ENCODE assay signal across 16 cellular contexts in genomic region chrX:2584216-2584615, GRCh38.
DNase-seq lines count a peak whose midpoint lies in the region; ATAC-seq and TF ChIP-seq lines count a peak whose summit lies in the region.
"Had no signal": no experiment of that assay in that cellular context is flagged by ENCODE, and none has a peak within 500 bp of the region (broad histone marks: within the 10 kb centered on the region; RNA-seq: fewer than 3 reads in every experiment).

No MANE protein-coding gene starts in this region.

- TF ChIP-seq CTCF in nephron progenitor cell (IDR thresholded peaks at IDR 0.05), result no peak
- no peak for TF ChIP-seq CTCF in omental fat pad (IDR thresholded peaks at IDR 0.05)
- no peak for TF ChIP-seq CTCF in osteocyte (IDR thresholded peaks at IDR 0.05)

- H3K4me1 Mint-ChIP-seq in nephron progenitor cell (peaks cover 24% of the 10 kb centered on the region), osteocyte (ENCODE audit: unreplicated experiment) (peaks cover 23% of the 10 kb centered on the region)

- no peak for ATAC-seq in omental fat pad (ENCODE audit: low FRiP score)
- ATAC-seq: T-helper 17 cell had no signal

- no peaks in the 10 kb centered on the region for H3K9me3 ChIP-seq in ectodermal cell (ENCODE audit: control insufficient read depth, low read length)
- H3K9me3 ChIP-seq: Caco-2, lower lobe of right lung had no signal

- H3K27ac Mint-ChIP-seq in nephron progenitor cell (no peak overlapping the region), osteocyte (ENCODE audit: unreplicated experiment) (no peak overlapping the region)
- H3K27ac Mint-ChIP-seq: T-helper 17 cell had no signal

- peak overlapping the region; percentile 46 for H3K4me3 ChIP-seq in ectodermal cell (ENCODE audit: insufficient read depth, low read depth, low read length)
- H3K4me3 ChIP-seq: lower lobe of right lung had no signal

- DNase-seq in stimulated activated CD4-positive, alpha-beta T cell treated with anti-CD3 and anti-CD28 coated beads, Interleukin-4, amount 100 ng/mL, for 1 hour, result peak; percentile 7
- no peak for DNase-seq in stimulated activated CD4-positive, alpha-beta T cell treated with anti-CD3 and anti-CD28 coated beads, Interleukin-4, amount 100 ng/mL, for 24 hours
- peak; percentile 66 for DNase-seq in nephron progenitor cell
- DNase-seq in omental fat pad (ENCODE audit: low spot score), result no peak
- DNase-seq in NCI-H2171 treated with DMSO at 0.1 percent for 48 hours (lab: John Stamatoyannopoulos, UW), result no peak
- no peak for DNase-seq in osteocyte (ENCODE audit: extremely low spot score, unreplicated experiment)
- no peak for DNase-seq in OCI-M2 (lab: John Stamatoyannopoulos, UW; ENCODE audit: unreplicated experiment)
- DNase-seq: activated CD4-positive, CD25-positive, alpha-beta regulatory T cell; activated gamma-delta T cell; Caco-2; lower lobe of right lung; NCI-H2081; NCI-H524; SIG-M5; T-helper 17 cell had no signal

- peaks cover 18% of the 10 kb centered on the region for H3K4me1 ChIP-seq in ectodermal cell (ENCODE audit: control insufficient read depth, insufficient read depth, low read length)
- H3K4me1 ChIP-seq: lower lobe of right lung had no signal

- WGBS in ectodermal cell, 2 experiments, result 1% methylated on average over 55 of the region's 55 CpGs

- H3K27me3 Mint-ChIP-seq in nephron progenitor cell (ENCODE audit: low read depth, poor library complexity) (peaks cover 81% of the 10 kb centered on the region), osteocyte (ENCODE audit: unreplicated experiment) (peaks cover 31% of the 10 kb centered on the region)

- H3K9me3 Mint-ChIP-seq in nephron progenitor cell (peaks cover 3% of the 10 kb centered on the region), osteocyte (ENCODE audit: unreplicated experiment) (no peaks in the 10 kb centered on the region)

- H3K36me3 ChIP-seq in ectodermal cell (ENCODE audit: control insufficient read depth, insufficient read depth, low read length), result no peaks in the 10 kb centered on the region
- H3K36me3 ChIP-seq: lower lobe of right lung had no signal

- H3K27me3 ChIP-seq in ectodermal cell (ENCODE audit: control insufficient read depth, insufficient read depth, low read length, poor library complexity, severe bottlenecking), result peaks cover 54% of the 10 kb centered on the region

- H3K4me3 Mint-ChIP-seq in nephron progenitor cell (peak overlapping the region; percentile 81), osteocyte (ENCODE audit: unreplicated experiment) (no peak overlapping the region)

- H3K27ac ChIP-seq in ectodermal cell (ENCODE audit: insufficient read depth, low read depth, low read length, poor library complexity, severe bottlenecking), result no peak overlapping the region
- H3K27ac ChIP-seq: lower lobe of right lung had no signal

- H3K36me3 Mint-ChIP-seq in nephron progenitor cell (ENCODE audit: low read depth) (peaks cover 4% of the 10 kb centered on the region), osteocyte (ENCODE audit: unreplicated experiment) (peaks cover 8% of the 10 kb centered on the region)

Comparison
In these comparisons a context has a peak if more than half of its experiments do, and no peak if none do; other contexts are left out.
1. DNase-seq: peak in stimulated activated CD4-positive, alpha-beta T cell treated with anti-CD3 and anti-CD28 coated beads, Interleukin-4, amount 100 ng/mL, for 1 hour (single experiment) and nephron progenitor cell (single experiment); none in stimulated activated CD4-positive, alpha-beta T cell treated with anti-CD3 and anti-CD28 coated beads, Interleukin-4, amount 100 ng/mL, for 24 hours (single experiment), omental fat pad (single experiment), NCI-H2171 treated with DMSO at 0.1 percent for 48 hours (single experiment), osteocyte (single experiment) and OCI-M2 (single experiment).